11 cellular contexts compared by ENCODE assay signal in genomic region chr4:122744229-122744628, GRCh38. TPM values are rescaled to one million over a fixed set of nuclear protein-coding genes. Genes with fewer than 3 reads are reported as not detected.
DNase-seq lines count a peak whose midpoint lies in the region; ATAC-seq, FAIRE-seq and TF ChIP-seq lines count a peak whose summit lies in the region.
"Had no signal": no experiment of that assay in that cellular context is flagged by ENCODE, and none has a peak within 500 bp of the region (broad histone marks: within the 10 kb centered on the region; RNA-seq: fewer than 3 reads in every experiment).

No MANE protein-coding gene starts in this region.

- H3K27me3 ChIP-seq in astrocyte (ENCODE audit: insufficient read depth, low read length), result no peaks in the 10 kb centered on the region

- H3K4me1 Mint-ChIP-seq in CD14-positive monocyte (peaks cover 43% of the 10 kb centered on the region), astrocyte (ENCODE audit: low read depth, unreplicated experiment) (peaks cover 21% of the 10 kb centered on the region)

- H3K36me3 Mint-ChIP-seq in CD14-positive monocyte, result peaks cover 0 to 3% of the 10 kb centered on the region in 2 donors
- peaks cover 7% of the 10 kb centered on the region for H3K36me3 Mint-ChIP-seq in astrocyte (ENCODE audit: low read depth, unreplicated experiment)

- H3K4me2 ChIP-seq in astrocyte (ENCODE audit: low read length), result no peak overlapping the region
- H3K4me2 ChIP-seq: PC-9 had no signal

- H3K4me3 Mint-ChIP-seq in CD14-positive monocyte, result no peak overlapping the region
- no peak overlapping the region for H3K4me3 Mint-ChIP-seq in astrocyte (ENCODE audit: unreplicated experiment)

- no peak overlapping the region for H3K27ac ChIP-seq in astrocyte (ENCODE audit: low read depth, low read length)
- H3K27ac ChIP-seq: PC-9 had no signal

- ATAC-seq in HG03135 (IDR thresholded peaks at IDR 0.05; ENCODE audit: unreplicated experiment) (no peak), HG03280 (IDR thresholded peaks at IDR 0.05; ENCODE audit: unreplicated experiment) (no peak), HG03457 (IDR thresholded peaks at IDR 0.05; ENCODE audit: unreplicated experiment) (no peak)

- H3K9me3 ChIP-seq in astrocyte (ENCODE audit: insufficient read depth, low read depth, low read length), result no peaks in the 10 kb centered on the region

- H3K9ac ChIP-seq in astrocyte (ENCODE audit: low read length), result no peak overlapping the region

- no peak for FAIRE-seq in astrocyte (lab: Jason Lieb, UNC)

- no peaks in the 10 kb centered on the region for H3K36me3 ChIP-seq in astrocyte (ENCODE audit: insufficient read depth, low read length)

- intact Hi-C loops in CD14-positive monocyte (cut with micrococcal nuclease) (no loop called here), head of caudate nucleus (cut with DNase I) (no loop called here)

- peaks cover 0 to 2% (median 0%) of the 10 kb centered on the region in 3 donors for H3K27me3 Mint-ChIP-seq in CD14-positive monocyte (ENCODE audit: low read depth in 3 of 3)
- H3K27me3 Mint-ChIP-seq in astrocyte (ENCODE audit: low read depth, unreplicated experiment), result no peaks in the 10 kb centered on the region
- H3K27me3 Mint-ChIP-seq: naive B cell had no signal

- H3K9me3 Mint-ChIP-seq in CD14-positive monocyte, result peaks cover 0 to 3% (median 0%) of the 10 kb centered on the region in 7 donors
- H3K9me3 Mint-ChIP-seq in astrocyte (ENCODE audit: unreplicated experiment), result no peaks in the 10 kb centered on the region
- H3K9me3 Mint-ChIP-seq: naive B cell had no signal

- DNase-seq in CD14-positive monocyte (ENCODE audit: low spot score), result peak; percentile 54
- DNase-seq in LoVo (ENCODE audit: low spot score), result peak; percentile 49
- DNase-seq in astrocyte (ENCODE audit: low read depth), result peak; percentile 10
- DNase-seq in medulla oblongata (ENCODE audit: extremely low spot score), result peak; percentile 26
- no peak for DNase-seq in head of caudate nucleus
- DNase-seq: activated naive CD4-positive, alpha-beta T cell treated with Interleukin-2 at 50 U/mL for 16 hours; naive B cell had no signal

- H3K4me1 ChIP-seq in astrocyte (ENCODE audit: insufficient read depth, low read length), result peaks cover 5% of the 10 kb centered on the region

- H3K27ac Mint-ChIP-seq in CD14-positive monocyte, result peak overlapping the region in 3 of 7 donors; percentile 22 to 81 (median 36)
- H3K27ac Mint-ChIP-seq in astrocyte (ENCODE audit: unreplicated experiment), result no peak overlapping the region
- H3K27ac Mint-ChIP-seq: naive B cell had no signal

- no peak overlapping the region for H2AFZ ChIP-seq in astrocyte (ENCODE audit: low read depth, low read length)
- H2AFZ ChIP-seq: PC-9 had no signal

- H4K20me1 ChIP-seq in astrocyte (ENCODE audit: insufficient read depth, low read length), result no peaks in the 10 kb centered on the region

- TF ChIP-seq CTCF in CD14-positive monocyte (IDR thresholded peaks at IDR 0.05), result no peak
- no peak for TF ChIP-seq CTCF in astrocyte (IDR thresholded peaks at IDR 0.05; ENCODE audit: insufficient read depth, low read depth, low read length)

- H3K79me2 ChIP-seq in astrocyte (ENCODE audit: insufficient read depth, low read length), result no peaks in the 10 kb centered on the region

- H3K4me3 ChIP-seq in astrocyte (ENCODE audit: insufficient read depth, low read depth, low read length), result no peak overlapping the region
- H3K4me3 ChIP-seq: PC-9 had no signal

RNA-seq across cellular contexts. Expression of gene BBS12, which starts 11.7 kb away (rescaled TPM):
- 1 to 10 TPM in 1 of 2 donors, under 1 TPM in 1; 0.52 to 1.0 TPM for polyA plus RNA-seq in CD14-positive monocyte
- 4.5 and 4.7 TPM in 2 replicates for total RNA-seq in astrocyte

Comparison
In these comparisons a context has a peak if more than half of its experiments do, and no peak if none do; other contexts are left out.
1. DNase-seq: peak in CD14-positive monocyte (single experiment), LoVo (single experiment), astrocyte (single experiment) and medulla oblongata (single experiment); none in head of caudate nucleus (0 of 42).